Comparison of ENCODE assay signal across 8 cellular contexts in genomic region chr19:17244618-17245534, GRCh38. TPM values are rescaled to one million over a fixed set of nuclear protein-coding genes. Genes with fewer than 3 reads are reported as not detected.
DNase-seq lines count a peak whose midpoint lies in the region; ATAC-seq lines count a peak whose summit lies in the region.

No MANE protein-coding gene starts in this region.

- CTCF ChIA-PET in activated CD4-positive, alpha-beta memory T cell treated with anti-CD3 and anti-CD28 coated beads, Interleukin-2, amount 10 ng/mL, durations not matched to agents 7 days and 5 days (lab: Charles Lee) = no interaction called here

- H3K4me3 ChIP-seq in BLaER1 (peak overlapping the region; percentile 90), right cardiac atrium (ENCODE audit: low read length) (peak overlapping the region; percentile 88), skin epidermis (peak overlapping the region; percentile 45 to 83 (median 63))

- H3K27ac ChIP-seq in BLaER1 = peak overlapping the region; percentile 91
- H3K27ac ChIP-seq in right cardiac atrium (ENCODE audit: low read length) = peak overlapping the region; percentile 73
- H3K27ac ChIP-seq in skin epidermis = peak overlapping the region; percentile 26 to 88 (median 75)

- no peak for DNase-seq in activated CD4-positive, alpha-beta memory T cell treated with anti-CD3 and anti-CD28 coated beads, Interleukin-2, amount 10 ng/mL, durations not matched to agents 7 days and 5 days
- DNase-seq in right cardiac atrium = peak; percentile 56 to 84 (median 78)
- DNase-seq in HT-29 (ENCODE audit: low spot score) = no peak
- DNase-seq in T-helper 9 cell = no peak
- DNase-seq in NCI-H1694 treated with DMSO at 0.1 percent for 48 hours (lab: John Stamatoyannopoulos, UW) = no peak

- H3K36me3 ChIP-seq in BLaER1 = peaks cover 15% of the 10 kb centered on the region

- peak overlapping the region; percentile 53 for H3K4me3 Mint-ChIP-seq in activated CD4-positive, alpha-beta memory T cell treated with anti-CD3 and anti-CD28 coated beads, Interleukin-2, amount 10 ng/mL, durations not matched to agents 7 days and 5 days

- no peak overlapping the region for H3K27ac Mint-ChIP-seq in activated CD4-positive, alpha-beta memory T cell treated with anti-CD3 and anti-CD28 coated beads, Interleukin-2, amount 10 ng/mL, durations not matched to agents 7 days and 5 days

- intact Hi-C loops in right cardiac atrium (cut with DNase I) = no loop called here

- no peaks in the 10 kb centered on the region for H3K9me3 Mint-ChIP-seq in activated CD4-positive, alpha-beta memory T cell treated with anti-CD3 and anti-CD28 coated beads, Interleukin-2, amount 10 ng/mL, durations not matched to agents 7 days and 5 days

- H3K9me3 ChIP-seq in BLaER1 = no peaks in the 10 kb centered on the region
- H3K9me3 ChIP-seq in right cardiac atrium (ENCODE audit: control insufficient read depth, low read length) = no peaks in the 10 kb centered on the region

- POLR2A ChIA-PET in activated CD4-positive, alpha-beta memory T cell treated with anti-CD3 and anti-CD28 coated beads, Interleukin-2, amount 10 ng/mL, durations not matched to agents 7 days and 5 days (lab: Charles Lee) = interaction anchor here (1.3 to 1.4 kb wide), 2 partner anchors 9 to 19 kb away, joined by 5 read pairs; partner anchors contain the start of gene OCEL1

- H3K4me1 Mint-ChIP-seq in activated CD4-positive, alpha-beta memory T cell treated with anti-CD3 and anti-CD28 coated beads, Interleukin-2, amount 10 ng/mL, durations not matched to agents 7 days and 5 days = peaks cover 10% of the 10 kb centered on the region

- H3K36me3 Mint-ChIP-seq in activated CD4-positive, alpha-beta memory T cell treated with anti-CD3 and anti-CD28 coated beads, Interleukin-2, amount 10 ng/mL, durations not matched to agents 7 days and 5 days (ENCODE audit: low read depth) = no peaks in the 10 kb centered on the region

- WGBS in right cardiac atrium = under 1% methylated on average over 100 of the region's 100 CpGs

- H3K9ac ChIP-seq in BLaER1 = peak overlapping the region; percentile 85

- peaks cover 53% of the 10 kb centered on the region for H4K20me1 ChIP-seq in BLaER1

- H3K4me2 ChIP-seq in BLaER1 = peak overlapping the region; percentile 92

- peaks cover 17% of the 10 kb centered on the region for H3K27me3 Mint-ChIP-seq in activated CD4-positive, alpha-beta memory T cell treated with anti-CD3 and anti-CD28 coated beads, Interleukin-2, amount 10 ng/mL, durations not matched to agents 7 days and 5 days

- H3K4me1 ChIP-seq in BLaER1 = peaks cover 66% of the 10 kb centered on the region
- H3K4me1 ChIP-seq in right cardiac atrium (ENCODE audit: control insufficient read depth, insufficient read depth, low read length) = peaks cover 3% of the 10 kb centered on the region

- peak; percentile 22 for ATAC-seq in HG02588 (IDR thresholded peaks at IDR 0.05; ENCODE audit: unreplicated experiment)
- no peak for ATAC-seq in right cardiac atrium

- no peaks in the 10 kb centered on the region for H3K27me3 ChIP-seq in BLaER1
- H3K27me3 ChIP-seq in right cardiac atrium (ENCODE audit: control insufficient read depth, insufficient read depth) = no peaks in the 10 kb centered on the region

RNA-seq across cellular contexts. Expression of gene NR2F6, which starts 0.8 kb away (rescaled TPM):
- total RNA-seq in activated CD4-positive, alpha-beta memory T cell treated with anti-CD3 and anti-CD28 coated beads, Interleukin-2, amount 10 ng/mL, durations not matched to agents 7 days and 5 days = 1 to 10 TPM; 5.7 to 6.5 TPM
- 10 to 100 TPM; 38.6 to 57.5 (median 45.7) TPM for total RNA-seq in right cardiac atrium
- polyA plus RNA-seq in right cardiac atrium = 28.6 TPM
- total RNA-seq in HT-29 (2014; rRNA removed; shearing (Covaris generic)) = 265 and 297 TPM in 2 replicates

RNA-seq across cellular contexts. Expression of gene OCEL1, which starts 18.9 kb away (rescaled TPM):
- total RNA-seq in activated CD4-positive, alpha-beta memory T cell treated with anti-CD3 and anti-CD28 coated beads, Interleukin-2, amount 10 ng/mL, durations not matched to agents 7 days and 5 days = 10 to 100 TPM; 20.9 to 22.6 TPM
- 10 to 100 TPM; 16.5 to 27.8 (median 22.6) TPM for total RNA-seq in right cardiac atrium
- 37.5 TPM for polyA plus RNA-seq in right cardiac atrium
- total RNA-seq in HT-29 (2014; rRNA removed; shearing (Covaris generic)) = 2.6 and 8.7 TPM in 2 replicates

RNA-seq across cellular contexts. Expression of gene USHBP1, which starts 19.7 kb away (rescaled TPM):
- total RNA-seq in activated CD4-positive, alpha-beta memory T cell treated with anti-CD3 and anti-CD28 coated beads, Interleukin-2, amount 10 ng/mL, durations not matched to agents 7 days and 5 days = under 1 TPM; 0.38 to 0.45 TPM
- 1 to 10 TPM; 2.7 to 5.6 (median 3.5) TPM for total RNA-seq in right cardiac atrium
- 10.1 TPM for polyA plus RNA-seq in right cardiac atrium
- total RNA-seq in HT-29 (2014; rRNA removed; shearing (Covaris generic)) = 0.08 TPM in 1 of 2 replicates, not detected in the other

RNA-seq across cellular contexts. Expression of gene BABAM1, which starts 22.4 kb away (rescaled TPM):
- 100 to 1,000 TPM in 1 of 2 experiments, 10 to 100 TPM in 1; 98.5 to 100 TPM for total RNA-seq in activated CD4-positive, alpha-beta memory T cell treated with anti-CD3 and anti-CD28 coated beads, Interleukin-2, amount 10 ng/mL, durations not matched to agents 7 days and 5 days
- total RNA-seq in right cardiac atrium = 10 to 100 TPM; 70.0 to 80.6 (median 75.4) TPM
- polyA plus RNA-seq in right cardiac atrium = 80.7 TPM
- total RNA-seq in HT-29 (2014; rRNA removed; shearing (Covaris generic)) = 79.8 and 98.6 TPM in 2 replicates

RNA-seq across cellular contexts. Expression of gene USE1, which starts 29.7 kb away (rescaled TPM):
- 10 to 100 TPM; 19.9 to 20.4 TPM for total RNA-seq in activated CD4-positive, alpha-beta memory T cell treated with anti-CD3 and anti-CD28 coated beads, Interleukin-2, amount 10 ng/mL, durations not matched to agents 7 days and 5 days
- total RNA-seq in right cardiac atrium = 10 to 100 TPM; 19.6 to 29.1 (median 27.7) TPM
- 49.7 TPM for polyA plus RNA-seq in right cardiac atrium
- total RNA-seq in HT-29 (2014; rRNA removed; shearing (Covaris generic)) = 27.6 and 29.1 TPM in 2 replicates

Comparison
In these comparisons a context has a peak if more than half of its experiments do, and no peak if none do; other contexts are left out.
1. DNase-seq: peak in right cardiac atrium (3 of 3); none in activated CD4-positive, alpha-beta memory T cell treated with anti-CD3 and anti-CD28 coated beads, Interleukin-2, amount 10 ng/mL, durations not matched to agents 7 days and 5 days (single experiment), HT-29 (single experiment), T-helper 9 cell (single experiment) and NCI-H1694 treated with DMSO at 0.1 percent for 48 hours (single experiment).
2. RNA of gene NR2F6, which starts 0.8 kb away (total RNA-seq): 265 to 297 TPM in HT-29 and 38.6 to 57.5 TPM in right cardiac atrium; 5.7 to 6.5 TPM in activated CD4-positive, alpha-beta memory T cell treated with anti-CD3 and anti-CD28 coated beads, Interleukin-2, amount 10 ng/mL, durations not matched to agents 7 days and 5 days; every median in the first group is over 4 times any median in the second.
3. Peak in every context shown above with its lines, with median percentiles within 50 percentile points of each other: H3K27ac ChIP-seq and H3K4me3 ChIP-seq.